Comparison of ENCODE assay signal across 1 cellular context in genomic region chr17:11944587-11944986, GRCh38.
TF ChIP-seq lines count a peak whose summit lies in the region.

No MANE protein-coding gene starts in this region.

TF ChIP-seq in HCT116, 20 proteins besides CTCF, POLR2A, EP300 and RAD21 (continued from another document):
- TF ChIP-seq, protein P1, sequence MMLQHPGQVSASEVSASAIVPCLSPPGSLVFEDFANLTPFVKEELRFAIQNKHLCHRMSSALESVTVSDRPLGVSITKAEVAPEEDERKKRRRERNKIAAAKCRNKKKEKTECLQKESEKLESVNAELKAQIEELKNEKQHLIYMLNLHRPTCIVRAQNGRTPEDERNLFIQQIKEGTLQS (IDR thresholded peaks at IDR 0.05), result peak; percentile 70; the same call in 1 of the 2 replicates
- TF ChIP-seq EZH2 (IDR thresholded peaks at IDR 0.05) (no peak), CEBPB (IDR thresholded peaks at IDR 0.05; ENCODE audit: low read depth) (peak; percentile 75; the same call in 1 of the 2 replicates), ZNF274 (IDR thresholded peaks at IDR 0.05; ENCODE audit: low read depth, low read length) (no peak), CBX3 (IDR thresholded peaks at IDR 0.05; ENCODE audit: low read depth) (0 out of 2 replicates have a peak, but pooled peaks have one; percentile 22), EGR1 (IDR thresholded peaks at IDR 0.05; ENCODE audit: low read depth) (no peak), SP1 (IDR thresholded peaks at IDR 0.05; ENCODE audit: low read depth) (peak; percentile 36; the same call in 1 of the 2 replicates)
- TF ChIP-seq, protein P2, sequence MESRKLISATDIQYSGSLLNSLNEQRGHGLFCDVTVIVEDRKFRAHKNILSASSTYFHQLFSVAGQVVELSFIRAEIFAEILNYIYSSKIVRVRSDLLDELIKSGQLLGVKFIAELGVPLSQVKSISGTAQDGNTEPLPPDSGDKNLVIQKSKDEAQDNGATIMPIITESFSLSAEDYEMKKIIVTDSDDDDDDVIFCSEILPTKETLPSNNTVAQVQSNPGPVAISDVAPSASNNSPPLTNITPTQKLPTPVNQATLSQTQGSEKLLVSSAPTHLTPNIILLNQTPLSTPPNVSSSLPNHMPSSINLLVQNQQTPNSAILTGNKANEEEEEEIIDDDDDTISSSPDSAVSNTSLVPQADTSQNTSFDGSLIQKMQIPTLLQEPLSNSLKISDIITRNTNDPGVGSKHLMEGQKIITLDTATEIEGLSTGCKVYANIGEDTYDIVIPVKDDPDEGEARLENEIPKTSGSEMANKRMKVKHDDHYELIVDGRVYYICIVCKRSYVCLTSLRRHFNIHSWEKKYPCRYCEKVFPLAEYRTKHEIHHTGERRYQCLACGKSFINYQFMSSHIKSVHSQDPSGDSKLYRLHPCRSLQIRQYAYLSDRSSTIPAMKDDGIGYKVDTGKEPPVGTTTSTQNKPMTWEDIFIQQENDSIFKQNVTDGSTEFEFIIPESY (IDR thresholded peaks at IDR 0.05; ENCODE audit: extremely low read depth, insufficient replicate concordance, low read length), result no peak
TF ChIP-seq in HCT116: peak in this region for 6.
